14 cellular contexts compared by ENCODE assay signal in genomic region chr9:109451311-109452025, GRCh38. TPM values are rescaled to one million over a fixed set of nuclear protein-coding genes. Genes with fewer than 3 reads are reported as not detected.
A peak's percentile ranks its signal among the peaks of the same experiment; 100 is the strongest.
DNase-seq lines count a peak whose midpoint lies in the region; ATAC-seq, FAIRE-seq and TF ChIP-seq lines count a peak whose summit lies in the region.
"Had no signal": no experiment of that assay in that cellular context is flagged by ENCODE, and none has a peak within 500 bp of the region (broad histone marks: within the 10 kb centered on the region; RNA-seq: fewer than 3 reads in every experiment).

No MANE protein-coding gene starts in this region.

- H3K9ac ChIP-seq in H9 (ENCODE audit: extremely low read depth, insufficient read length, low read length), result no peak overlapping the region

- no peak overlapping the region for H4K8ac ChIP-seq in H9 (replicated peaks; ENCODE audit: insufficient read length, low read depth, low read length)

- H4K5ac ChIP-seq in H9 (ENCODE audit: insufficient read length, low read depth, low read length), result no peak overlapping the region

- no peaks in the 10 kb centered on the region for H3K9me2 ChIP-seq in OCI-LY7 (ENCODE audit: insufficient read depth, low read length)

- H3K79me2 ChIP-seq in H9 (ENCODE audit: insufficient read depth, low read length) (no peaks in the 10 kb centered on the region), OCI-LY7 (ENCODE audit: insufficient read depth, low read depth, low read length) (no peaks in the 10 kb centered on the region)

- DNase-seq in A549 (ENCODE audit: low read depth in 1 of 2, low spot score in 1 of 2) (no peak), H9 (peak; percentile 61), OCI-LY7 (ENCODE audit: low spot score) (no peak), epithelial cell of prostate (ENCODE audit: low read depth, low spot score) (no peak), GF-D8 (lab: John Stamatoyannopoulos, UW) (no peak), epidermal melanocyte (ENCODE audit: insufficient read length, low spot score) (no peak), LoVo (ENCODE audit: low spot score) (no peak)
- no peak for DNase-seq in activated CD4-positive, alpha-beta memory T cell treated with anti-CD3 and anti-CD28 coated beads, Interleukin-2, amount 10 ng/mL, durations not matched to agents 7 days and 5 days
- DNase-seq: activated CD4-positive, CD25-positive, alpha-beta regulatory T cell treated with anti-CD3 and anti-CD28 coated beads, Interleukin-2, amount 50 U/mL, for 72 hours; activated naive CD8-positive, alpha-beta T cell treated with anti-CD3 and anti-CD28 coated beads, Interleukin-2, amount 50 U/mL, for 24 hours; cerebellar nuclear complex; NCI-H1092; NCI-H2171 had no signal

- no peaks in the 10 kb centered on the region for H3K27me3 ChIP-seq in H9 (ENCODE audit: insufficient read depth, low read length)

- no peak overlapping the region for H2BK12ac ChIP-seq in H9 (ENCODE audit: insufficient read length, low read depth, low read length)

- H2BK20ac ChIP-seq in H9 (ENCODE audit: low read depth, low read length, poor library complexity, severe bottlenecking), result no peak overlapping the region

- no peak overlapping the region for H3K56ac ChIP-seq in H9 (ENCODE audit: insufficient read length, low read depth, low read length)

- no peak overlapping the region for H2BK5ac ChIP-seq in H9 (ENCODE audit: insufficient read length, low read length)

- POLR2A ChIA-PET in A549 (lab: Yijun Ruan, JAX), result interaction anchor here (0.7 kb wide), 1 partner anchor 9 kb away, joined by 5 read pairs; no protein-coding TSS in a partner anchor
- POLR2A ChIA-PET in OCI-LY7 (lab: Charles Lee), result interaction anchor here (0.6 to 0.7 kb wide), 4 partner anchors 13 to 1197 kb away, joined by 3 read pairs; no protein-coding TSS in a partner anchor
- POLR2A ChIA-PET in activated CD4-positive, alpha-beta memory T cell treated with anti-CD3 and anti-CD28 coated beads, Interleukin-2, amount 10 ng/mL, durations not matched to agents 7 days and 5 days (lab: Charles Lee), result interaction anchor here (0.6 kb wide), 1 partner anchor 161 kb away, joined by 3 read pairs; no protein-coding TSS in a partner anchor

- CTCF ChIA-PET in A549 (lab: Yijun Ruan, JAX), result interaction anchor here (1.0 to 15.1 kb wide), 5 partner anchors 9 to 70 kb away, joined by 3 to 173 read pairs (median 4); no protein-coding TSS in a partner anchor
- CTCF ChIA-PET in OCI-LY7 (lab: Charles Lee; ENCODE audit: unreplicated experiment), result interaction anchor here (0.6 kb wide), 1 partner anchor 286 kb away, joined by 3 read pairs; no protein-coding TSS in a partner anchor
- CTCF ChIA-PET in activated CD4-positive, alpha-beta memory T cell treated with anti-CD3 and anti-CD28 coated beads, Interleukin-2, amount 10 ng/mL, durations not matched to agents 7 days and 5 days (lab: Charles Lee), result interaction anchor here (0.8 to 5.5 kb wide), 3 partner anchors 10 to 17 kb away, joined by 3 to 60 read pairs (median 13); no protein-coding TSS in a partner anchor

- H3T11ph ChIP-seq in H9 (ENCODE audit: low read length), result no peak overlapping the region

- H3K27me3 Mint-ChIP-seq in H9 (ENCODE audit: low read depth), result no peaks in the 10 kb centered on the region
- H3K27me3 Mint-ChIP-seq in activated CD4-positive, alpha-beta memory T cell treated with anti-CD3 and anti-CD28 coated beads, Interleukin-2, amount 10 ng/mL, durations not matched to agents 7 days and 5 days, result peaks cover 27% of the 10 kb centered on the region

- no peak overlapping the region for H3K23ac ChIP-seq in H9 (ENCODE audit: insufficient read length, low read depth, low read length)

- H3K27ac ChIP-seq in A549 (peak overlapping the region; percentile 81 to 87), H9 (ENCODE audit: insufficient read length, low read depth, low read length) (no peak overlapping the region), OCI-LY7 (ENCODE audit: low read depth, low read length, poor library complexity, severe bottlenecking) (no peak overlapping the region), epithelial cell of prostate (peak overlapping the region; percentile 94)

- H3K27ac Mint-ChIP-seq in H9, result no peak overlapping the region
- H3K27ac Mint-ChIP-seq in activated CD4-positive, alpha-beta memory T cell treated with anti-CD3 and anti-CD28 coated beads, Interleukin-2, amount 10 ng/mL, durations not matched to agents 7 days and 5 days, result no peak overlapping the region
- H3K27ac Mint-ChIP-seq: activated naive CD8-positive, alpha-beta T cell treated with anti-CD3 and anti-CD28 coated beads, Interleukin-2, amount 50 U/mL, for 24 hours had no signal

- peaks cover 60% of the 10 kb centered on the region for H3K4me1 ChIP-seq in A549
- peaks cover 2% of the 10 kb centered on the region; the same call in 1 of the 2 replicates for H3K4me1 ChIP-seq in H9 (ENCODE audit: insufficient read depth, low read length)
- H3K4me1 ChIP-seq in OCI-LY7 (ENCODE audit: insufficient read depth, low read length, poor library complexity, severe bottlenecking), result no peaks in the 10 kb centered on the region

- H3K79me1 ChIP-seq in H9 (ENCODE audit: insufficient read depth, low read depth, low read length, poor library complexity, severe bottlenecking), result no peaks in the 10 kb centered on the region

- no peak overlapping the region for H3K4me2 ChIP-seq in A549
- H3K4me2 ChIP-seq in H9 (ENCODE audit: insufficient read depth, insufficient read length, low read length), result no peak overlapping the region
- H3K4me2 ChIP-seq in OCI-LY7 (ENCODE audit: low read length), result no peak overlapping the region

- H4K91ac ChIP-seq in H9 (ENCODE audit: insufficient read length, low read depth, low read length), result no peak overlapping the region

- H3K9me3 Mint-ChIP-seq in H9, result no peaks in the 10 kb centered on the region
- H3K9me3 Mint-ChIP-seq in activated CD4-positive, alpha-beta memory T cell treated with anti-CD3 and anti-CD28 coated beads, Interleukin-2, amount 10 ng/mL, durations not matched to agents 7 days and 5 days, result no peaks in the 10 kb centered on the region
- H3K9me3 Mint-ChIP-seq: activated naive CD8-positive, alpha-beta T cell treated with anti-CD3 and anti-CD28 coated beads, Interleukin-2, amount 50 U/mL, for 24 hours had no signal

- no peak for TF ChIP-seq EP300 in A549 (IDR thresholded peaks at IDR 0.05)

- no peak overlapping the region for H2BK120ac ChIP-seq in H9 (ENCODE audit: low read depth, low read length, poor library complexity, severe bottlenecking)

- H3K4ac ChIP-seq in H9 (ENCODE audit: low read depth, low read length), result no peak overlapping the region

- 86% methylated on average over 9 of the region's 9 CpGs for WGBS in A549 (ENCODE audit: missing lambda C conversion rate)
- WGBS in H9 (ENCODE audit: extremely low coverage, insufficient read length, low lambda C conversion rate), result no CpG with 5 or more reads among the region's 9 CpGs

- H3K4me3 Mint-ChIP-seq in H9, result no peak overlapping the region
- H3K4me3 Mint-ChIP-seq in activated CD4-positive, alpha-beta memory T cell treated with anti-CD3 and anti-CD28 coated beads, Interleukin-2, amount 10 ng/mL, durations not matched to agents 7 days and 5 days, result no peak overlapping the region
- H3K4me3 Mint-ChIP-seq: activated naive CD8-positive, alpha-beta T cell treated with anti-CD3 and anti-CD28 coated beads, Interleukin-2, amount 50 U/mL, for 24 hours had no signal

- FAIRE-seq in A549 (lab: Jason Lieb, UNC), result no peak
- FAIRE-seq: GM12892 had no signal

- no peak overlapping the region for H2BK15ac ChIP-seq in H9 (ENCODE audit: low read depth, low read length)

- ATAC-seq in A549, result peak in 1 of 2 experiments; percentile 64; a peak in 3 of 6 replicates
- ATAC-seq: activated naive CD8-positive, alpha-beta T cell treated with anti-CD3 and anti-CD28 coated beads, Interleukin-2, amount 50 U/mL, for 24 hours had no signal

- BruUV-seq in OCI-LY7 (replicated peaks; lab: Mats Ljungman, UMichigan), result no TSS peak

- intact Hi-C loops in OCI-LY7 (cut with micrococcal nuclease; ENCODE audit: unreplicated experiment), result loop anchor here (10.0 kb wide), 1 partner anchor 1783 kb away; no protein-coding TSS in a partner anchor

- no peak overlapping the region for H3K18ac ChIP-seq in H9 (ENCODE audit: insufficient read length, low read depth, low read length)

- no peaks in the 10 kb centered on the region for H3K9me3 ChIP-seq in A549
- H3K9me3 ChIP-seq in H9 (ENCODE audit: control insufficient read depth, low read depth, low read length), result no peaks in the 10 kb centered on the region
- H3K9me3 ChIP-seq in OCI-LY7 (ENCODE audit: low read length), result no peaks in the 10 kb centered on the region

- H2AK5ac ChIP-seq in H9 (ENCODE audit: insufficient read length, low read length), result no peak overlapping the region

- H2AFZ ChIP-seq in H9 (ENCODE audit: low read length), result no peak overlapping the region
- H2AFZ ChIP-seq in OCI-LY7 (ENCODE audit: low read length), result no peak overlapping the region

- H3K23me2 ChIP-seq in H9 (ENCODE audit: insufficient read length, low read depth, low read length, poor library complexity, severe bottlenecking), result no peaks in the 10 kb centered on the region

- H3K4me3 ChIP-seq in A549, result no peak overlapping the region
- H3K4me3 ChIP-seq in OCI-LY7 (ENCODE audit: low read depth, low read length, poor library complexity, severe bottlenecking), result no peak overlapping the region

- H3K4me1 Mint-ChIP-seq in H9, result peaks cover 24 to 31% of the 10 kb centered on the region in 2 experiments
- H3K4me1 Mint-ChIP-seq in activated CD4-positive, alpha-beta memory T cell treated with anti-CD3 and anti-CD28 coated beads, Interleukin-2, amount 10 ng/mL, durations not matched to agents 7 days and 5 days, result peaks cover 30% of the 10 kb centered on the region

- no peaks in the 10 kb centered on the region for H4K20me1 ChIP-seq in H9 (ENCODE audit: control insufficient read depth, insufficient read depth, insufficient read length)
- H4K20me1 ChIP-seq in OCI-LY7 (ENCODE audit: insufficient read depth, low read length), result no peaks in the 10 kb centered on the region

- no peak; the same call in 2 of the 3 replicates for TF ChIP-seq CTCF in A549 (IDR thresholded peaks at IDR 0.05)
- TF ChIP-seq CTCF in H9 (conservative IDR thresholded peaks at IDR 0.05), result peak; percentile 59
- TF ChIP-seq CTCF in OCI-LY7 (conservative IDR thresholded peaks at IDR 0.05; ENCODE audit: low read length), result peak; percentile 26; the same call in 1 of the 2 replicates

- TF ChIP-seq RAD21 in A549 (conservative IDR thresholded peaks at IDR 0.05 in 1 of 2, IDR thresholded peaks at IDR 0.05 in 1 of 2), result peak in 1 of 2 experiments; percentile 33; a peak in 2 of 5 replicates

- no peak for TF ChIP-seq POLR2A in A549 (IDR thresholded peaks at IDR 0.05; ENCODE audit: low read length)

- no peaks in the 10 kb centered on the region for H3K36me3 Mint-ChIP-seq in H9 (ENCODE audit: insufficient read depth in 1 of 3, low read depth in 3 of 3)
- no peaks in the 10 kb centered on the region for H3K36me3 Mint-ChIP-seq in activated CD4-positive, alpha-beta memory T cell treated with anti-CD3 and anti-CD28 coated beads, Interleukin-2, amount 10 ng/mL, durations not matched to agents 7 days and 5 days (ENCODE audit: low read depth)

- H3K14ac ChIP-seq in H9 (ENCODE audit: insufficient read depth, low read length), result no peak overlapping the region

- no peaks in the 10 kb centered on the region for H3K36me3 ChIP-seq in OCI-LY7 (ENCODE audit: insufficient read depth, low read length)

RNA-seq across cellular contexts. Expression of gene PTPN3, which starts 46.6 kb away (rescaled TPM):
- 20.3 and 30.6 TPM in 2 replicates for polyA plus RNA-seq in A549 (2011; rRNA removed)
- polyA plus RNA-seq in A549 (2012; cell fraction: cytosol; rRNA removed), result 7.5 and 8.3 TPM in 2 replicates
- polyA plus RNA-seq in A549 (2012; cell fraction: nucleus; rRNA removed), result 9.8 and 15.0 TPM in 2 replicates
- 8.5 to 8.9 TPM (median 8.6 TPM) in 3 replicates for polyA plus RNA-seq in A549 (2017; fragmentation: RNase III; extraction: RNeasy Plus Mini Kit Qiagen cat#74134 plus additional on column Dnase treatment)
- polyA minus RNA-seq in A549 (2011; rRNA and poly(A)+ RNA removed), result 15.7 and 18.3 TPM in 2 replicates
- 2.2 and 2.6 TPM in 2 replicates for total RNA-seq in H9 (2021)
- total RNA-seq in OCI-LY7 (2014; rRNA removed; shearing (Covaris generic)), result 0.03 TPM in 1 of 2 replicates, not detected in the other
- not detected in 2 replicates for total RNA-seq in OCI-LY7 (2022)
- under 1 TPM; 0.20 to 0.35 TPM for total RNA-seq in activated CD4-positive, alpha-beta memory T cell treated with anti-CD3 and anti-CD28 coated beads, Interleukin-2, amount 10 ng/mL, durations not matched to agents 7 days and 5 days

Comparison
In these comparisons a context has a peak if more than half of its experiments do, and no peak if none do; other contexts are left out.
1. H3K27ac ChIP-seq: peak in A549 (2 of 2) and epithelial cell of prostate (single experiment); none in H9 (single experiment) and OCI-LY7 (single experiment).